In genomic region chr2:233063269-233063975, GRCh38 we compare ENCODE assay signal across 7 cellular contexts.
DNase-seq lines count a peak whose midpoint lies in the region; ATAC-seq, FAIRE-seq and TF ChIP-seq lines count a peak whose summit lies in the region.

No MANE protein-coding gene starts in this region.

- TF ChIP-seq CTCF in Loucy (conservative IDR thresholded peaks at IDR 0.05; ENCODE audit: low read length), result peak; percentile 49

- peak overlapping the region; percentile 98 for H3K9ac ChIP-seq in Loucy (ENCODE audit: low read depth, low read length, poor library complexity, severe bottlenecking)

- no peaks in the 10 kb centered on the region for H3K9me3 ChIP-seq in Loucy (ENCODE audit: insufficient read depth, low read depth, low read length)

- no peaks in the 10 kb centered on the region for H3K9me2 ChIP-seq in Loucy (replicated peaks; ENCODE audit: low read depth, low read length)

- H3K36me3 ChIP-seq in Loucy (ENCODE audit: insufficient read depth, low read length), result peaks cover 11% of the 10 kb centered on the region; the same call in 1 of the 2 replicates

- DNase-seq in GM18507 (ENCODE audit: extremely low spot score, insufficient read length, low read depth), result no peak
- peak; percentile 75 for DNase-seq in germinal center (ENCODE audit: low spot score)
- no peak for DNase-seq in cerebellar cortex (ENCODE audit: low spot score)
- no peak for DNase-seq in hypothalamus (lab: John Stamatoyannopoulos, UW)
- no peak for DNase-seq in NCI-H524 treated with DMSO at 0.1 percent for 48 hours (lab: John Stamatoyannopoulos, UW)

- peaks cover 50% of the 10 kb centered on the region for H3K4me1 ChIP-seq in Loucy (ENCODE audit: insufficient read depth, low read length, poor library complexity, severe bottlenecking)

- peak overlapping the region; percentile 99 for H3K4me3 ChIP-seq in Loucy (ENCODE audit: low read length, poor library complexity, severe bottlenecking)

- peaks cover 80% of the 10 kb centered on the region for H3K79me2 ChIP-seq in Loucy (ENCODE audit: insufficient read depth, low read length)

- no peaks in the 10 kb centered on the region for H3F3A ChIP-seq in Loucy (ENCODE audit: low read depth)

- H4K20me1 ChIP-seq in Loucy (ENCODE audit: insufficient read depth, low read length, poor library complexity, severe bottlenecking), result peaks cover 65% of the 10 kb centered on the region

- peak; percentile 45 for ATAC-seq in GM21526 (IDR thresholded peaks at IDR 0.05; ENCODE audit: low FRiP score, unreplicated experiment)

- peak; percentile 89 for FAIRE-seq in GM18507 (lab: Jason Lieb, UNC)

- H3K4me2 ChIP-seq in Loucy (ENCODE audit: low read depth, low read length, poor library complexity, severe bottlenecking), result peak overlapping the region; percentile 94

- no peak overlapping the region for H2AFZ ChIP-seq in Loucy (ENCODE audit: low read length)

- no peaks in the 10 kb centered on the region for H3K27me3 ChIP-seq in Loucy (ENCODE audit: insufficient read depth, low read length, poor library complexity, severe bottlenecking)
